In the genomic region with DNA sequence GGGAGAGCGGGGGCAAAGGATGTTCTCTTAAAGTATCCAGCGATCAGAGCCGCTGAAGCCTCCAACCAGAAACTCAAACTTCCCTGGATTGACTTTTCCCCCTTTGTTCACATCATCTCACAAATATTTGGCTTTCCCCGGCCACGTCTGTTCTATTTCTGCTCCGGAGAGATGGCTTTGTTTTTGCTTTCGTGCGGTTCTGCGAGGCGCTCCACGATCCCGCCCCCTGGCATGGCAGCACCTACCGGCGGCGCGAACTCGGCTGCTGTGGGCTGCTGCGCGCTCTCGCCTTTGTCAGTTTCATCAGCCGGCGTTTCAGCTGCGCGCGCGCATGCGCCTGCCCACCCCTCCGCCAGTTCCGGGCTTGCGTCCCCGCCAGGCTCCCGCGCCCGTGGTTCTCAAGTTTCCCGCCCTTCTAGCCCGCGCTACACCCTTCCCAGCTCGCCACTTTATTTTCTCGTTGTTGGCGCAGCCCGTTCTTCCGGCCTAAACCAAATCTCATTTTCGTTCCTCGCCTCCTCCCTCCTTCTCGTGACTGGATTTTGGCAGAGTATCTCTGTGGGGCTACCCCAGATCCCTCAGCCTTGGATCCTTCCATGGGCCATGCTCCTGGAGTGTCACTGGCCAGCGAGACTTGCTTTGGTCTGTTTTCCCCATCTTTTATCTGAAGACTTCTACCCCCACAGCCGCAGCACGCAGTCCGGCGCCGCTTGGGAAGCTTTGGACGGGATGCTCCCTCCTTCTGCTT, we compare ENCODE assay signal across 8 cellular contexts.
A peak's percentile ranks its signal among the peaks of the same experiment; 100 is the strongest.
DNase-seq lines count a peak whose midpoint lies in the region; ATAC-seq and TF ChIP-seq lines count a peak whose summit lies in the region.

No MANE protein-coding gene starts in this region.

- intact Hi-C loops in PC-9 (cut with micrococcal nuclease; ENCODE audit: unreplicated experiment), result no loop called here
- intact Hi-C loops in natural killer cell (cut with micrococcal nuclease), result loop anchor here (1.0 to 5.0 kb wide), 2 partner anchors 99 to 372 kb away; a partner anchor contains a TSS

- TF ChIP-seq CTCF in PC-9 (conservative IDR thresholded peaks at IDR 0.05) (no peak), fibroblast of lung (conservative IDR thresholded peaks at IDR 0.05 in 1 of 2, IDR thresholded peaks at IDR 0.05 in 1 of 2; ENCODE audit: low read depth in 1 of 2, low read length in 2 of 2) (peak; percentile 9 to 15), natural killer cell (IDR thresholded peaks at IDR 0.05) (no peak)

- H3K4me1 ChIP-seq in PC-9 (replicated peaks; ENCODE audit: insufficient read depth) (peaks cover 31% of the 10 kb centered on the region), fibroblast of lung (ENCODE audit: control insufficient read depth, extremely low read depth, insufficient read depth, low read length) (no peaks in the 10 kb centered on the region)

- H3F3A ChIP-seq in PC-9 (ENCODE audit: insufficient read depth, low read depth), result peaks cover 39% of the 10 kb centered on the region

- H3K9me2 ChIP-seq in PC-9 (ENCODE audit: insufficient read depth), result no peaks in the 10 kb centered on the region

- no peaks in the 10 kb centered on the region for H3K9me3 ChIP-seq in PC-9 (ENCODE audit: insufficient read depth, low read depth)
- no peaks in the 10 kb centered on the region for H3K9me3 ChIP-seq in fibroblast of lung (ENCODE audit: control insufficient read depth, insufficient read depth, low read depth, low read length)

- H3K27me3 Mint-ChIP-seq in natural killer cell (ENCODE audit: low read depth in 2 of 2), result peaks cover 0 to 3% of the 10 kb centered on the region in 2 donors

- POLR2A ChIA-PET in PC-9 (lab: Charles Lee; ENCODE audit: unreplicated experiment), result interaction anchor here (0.7 kb wide), 2 partner anchors 35 to 63 kb away, joined by 3 to 4 read pairs; no protein-coding TSS in a partner anchor

- H3K4me1 Mint-ChIP-seq in natural killer cell, result peaks cover 18 to 19% of the 10 kb centered on the region in 2 donors

- H3K36me3 Mint-ChIP-seq in natural killer cell, result no peaks in the 10 kb centered on the region

- H3K27ac ChIP-seq in PC-9, result peak overlapping the region; percentile 92
- H3K27ac ChIP-seq in fibroblast of lung (ENCODE audit: insufficient read depth, low read length), result no peak overlapping the region

- peak overlapping the region; percentile 97 for H3K4me3 Mint-ChIP-seq in natural killer cell

- peak; percentile 92 for ATAC-seq in GM21526 (IDR thresholded peaks at IDR 0.05; ENCODE audit: low FRiP score, unreplicated experiment)
- peak; percentile 92 to 94 (median 93) for ATAC-seq in natural killer cell

- peak overlapping the region; percentile 3 for H3K9ac ChIP-seq in fibroblast of lung (ENCODE audit: insufficient read depth, low read length)

- H3K27ac Mint-ChIP-seq in natural killer cell, result peak overlapping the region; percentile 93 to 97

- H3K9me3 Mint-ChIP-seq in natural killer cell, result no peaks in the 10 kb centered on the region

- H3K79me2 ChIP-seq in PC-9 (ENCODE audit: low read depth), result no peaks in the 10 kb centered on the region
- H3K79me2 ChIP-seq in fibroblast of lung (ENCODE audit: control insufficient read depth, insufficient read depth, low read length), result no peaks in the 10 kb centered on the region

- no peaks in the 10 kb centered on the region for H3K36me3 ChIP-seq in PC-9 (ENCODE audit: low read depth)
- no peaks in the 10 kb centered on the region for H3K36me3 ChIP-seq in fibroblast of lung (ENCODE audit: control insufficient read depth, insufficient read depth, low read length)

- H3K4me2 ChIP-seq in PC-9 (peak overlapping the region; percentile 84), fibroblast of lung (ENCODE audit: extremely low read depth, insufficient read depth, low read length) (peak overlapping the region; percentile 80)

- CTCF ChIA-PET in PC-9 (lab: Charles Lee), result interaction anchor here (0.6 to 1.4 kb wide), 2 partner anchors 16 to 140 kb away, joined by 6 read pairs; no protein-coding TSS in a partner anchor

- H2AFZ ChIP-seq in PC-9 (peak overlapping the region; percentile 90), fibroblast of lung (ENCODE audit: low read length) (peak overlapping the region; percentile 62)

- H3K27me3 ChIP-seq in PC-9 (ENCODE audit: insufficient read depth, low read depth) (no peaks in the 10 kb centered on the region), fibroblast of lung (ENCODE audit: control insufficient read depth, insufficient read depth, low read length) (peaks cover 2% of the 10 kb centered on the region)

- H3K4me3 ChIP-seq in PC-9, result peak overlapping the region; percentile 75
- H3K4me3 ChIP-seq in fibroblast of lung (replicated peaks in 1 of 4; ENCODE audit: control extremely low read depth in 1 of 4, insufficient read depth in 1 of 4, low read depth in 3 of 4, low read length in 4 of 4), result peak overlapping the region; percentile 39 to 88 (median 63)

- H4K20me1 ChIP-seq in PC-9 (ENCODE audit: insufficient read depth) (no peaks in the 10 kb centered on the region), fibroblast of lung (ENCODE audit: control insufficient read depth, extremely low read depth, insufficient read depth, low read length) (no peaks in the 10 kb centered on the region)

- BruUV-seq in PC-9 (replicated peaks; lab: Mats Ljungman, UMichigan), result TSS peak; percentile 90

- DNase-seq in DMS153 treated with DMSO at 0.1 percent for 48 hours (lab: John Stamatoyannopoulos, UW; ENCODE audit: unreplicated experiment) (peak; percentile 91), HuH-7 (ENCODE audit: low spot score) (peak; percentile 90), PC-9 (peak; percentile 72 to 89), activated T-helper 1 cell treated with Interleukin-2 at 50 U/mL for 16 hours (ENCODE audit: low read depth) (peak; percentile 85), fibroblast of lung (ENCODE audit: low read depth in 2 of 2) (peak; percentile 84), natural killer cell (peak; percentile 83)
- peak; percentile 73 to 88 (median 80) for DNase-seq in stimulated activated naive CD4-positive, alpha-beta T cell (lab: John Stamatoyannopoulos, UW)

Comparison
In these comparisons a context has a peak if more than half of its experiments do, and no peak if none do; other contexts are left out.
1. CTCF ChIP-seq: peak in fibroblast of lung (2 of 2); none in PC-9 (single experiment) and natural killer cell (single experiment).
2. Peak in every context shown above with its lines, with median percentiles within 50 percentile points of each other: DNase-seq.